Comparison of ENCODE assay signal across 9 cellular contexts in genomic region chr11:27201454-27202302, GRCh38.
A peak's percentile ranks its signal among the peaks of the same experiment; 100 is the strongest.
DNase-seq lines count a peak whose midpoint lies in the region; ATAC-seq and TF ChIP-seq lines count a peak whose summit lies in the region.
"Had no signal": no experiment of that assay in that cellular context is flagged by ENCODE, and none has a peak within 500 bp of the region (broad histone marks: within the 10 kb centered on the region; RNA-seq: fewer than 3 reads in every experiment).

No MANE protein-coding gene starts in this region.

- H3K4me3 ChIP-seq in cardiac muscle cell, result no peak overlapping the region
- H3K4me3 ChIP-seq in skeletal muscle tissue (ENCODE audit: low read length in 3 of 3), result peak overlapping the region in 1 of 3 donors; percentile 28

- intact Hi-C loops in activated CD4-positive, alpha-beta T cell treated with anti-CD3 and anti-CD28 coated beads, Interleukin-2, amount 10 ng/mL, durations not matched to agents 24 days and 14 days (cut with micrococcal nuclease), result no loop called here
- intact Hi-C loops in activated CD4-positive, alpha-beta T cell treated with anti-CD3 and anti-CD28 coated beads for 36 hours (cut with DNase I, micrococcal nuclease), result no loop called here

- H3K4me3 Mint-ChIP-seq in activated CD4-positive, alpha-beta T cell treated with anti-CD3 and anti-CD28 coated beads, Interleukin-2, amount 10 ng/mL, durations not matched to agents 24 days and 14 days, result no peak overlapping the region
- H3K4me3 Mint-ChIP-seq in activated CD4-positive, alpha-beta T cell treated with anti-CD3 and anti-CD28 coated beads for 36 hours, result no peak overlapping the region
- H3K4me3 Mint-ChIP-seq in activated naive CD8-positive, alpha-beta T cell treated with anti-CD3 and anti-CD28 coated beads for 36 hours, result no peak overlapping the region
- H3K4me3 Mint-ChIP-seq: neural crest cell had no signal

- no peaks in the 10 kb centered on the region for H3K9me3 Mint-ChIP-seq in activated CD4-positive, alpha-beta T cell treated with anti-CD3 and anti-CD28 coated beads, Interleukin-2, amount 10 ng/mL, durations not matched to agents 24 days and 14 days
- H3K9me3 Mint-ChIP-seq in activated CD4-positive, alpha-beta T cell treated with anti-CD3 and anti-CD28 coated beads for 36 hours (ENCODE audit: low read depth), result no peaks in the 10 kb centered on the region
- no peaks in the 10 kb centered on the region for H3K9me3 Mint-ChIP-seq in activated naive CD8-positive, alpha-beta T cell treated with anti-CD3 and anti-CD28 coated beads for 36 hours
- H3K9me3 Mint-ChIP-seq: neural crest cell had no signal

- H3K36me3 ChIP-seq in cardiac muscle cell (no peaks in the 10 kb centered on the region), skeletal muscle tissue (ENCODE audit: control insufficient read depth in 3 of 3, insufficient read depth in 3 of 3, low read length in 3 of 3) (no peaks in the 10 kb centered on the region)

- H3K4me1 Mint-ChIP-seq in activated CD4-positive, alpha-beta T cell treated with anti-CD3 and anti-CD28 coated beads, Interleukin-2, amount 10 ng/mL, durations not matched to agents 24 days and 14 days, result no peaks in the 10 kb centered on the region
- no peaks in the 10 kb centered on the region for H3K4me1 Mint-ChIP-seq in activated CD4-positive, alpha-beta T cell treated with anti-CD3 and anti-CD28 coated beads for 36 hours
- H3K4me1 Mint-ChIP-seq in activated naive CD8-positive, alpha-beta T cell treated with anti-CD3 and anti-CD28 coated beads for 36 hours, result no peaks in the 10 kb centered on the region

- no peak for ATAC-seq in activated CD4-positive, alpha-beta T cell treated with anti-CD3 and anti-CD28 coated beads for 36 hours
- ATAC-seq in HG03097 (IDR thresholded peaks at IDR 0.05; ENCODE audit: low FRiP score, unreplicated experiment), result no peak

- peak overlapping the region in 2 of 3 donors; percentile 17 to 59 for H3K9ac ChIP-seq in skeletal muscle tissue (ENCODE audit: low read depth in 1 of 3, low read length in 3 of 3)

- no peaks in the 10 kb centered on the region for H3K36me3 Mint-ChIP-seq in activated CD4-positive, alpha-beta T cell treated with anti-CD3 and anti-CD28 coated beads, Interleukin-2, amount 10 ng/mL, durations not matched to agents 24 days and 14 days (ENCODE audit: low read depth)
- H3K36me3 Mint-ChIP-seq in activated CD4-positive, alpha-beta T cell treated with anti-CD3 and anti-CD28 coated beads for 36 hours (ENCODE audit: low read depth), result no peaks in the 10 kb centered on the region
- H3K36me3 Mint-ChIP-seq in activated naive CD8-positive, alpha-beta T cell treated with anti-CD3 and anti-CD28 coated beads for 36 hours, result no peaks in the 10 kb centered on the region

- H3K27ac Mint-ChIP-seq in activated CD4-positive, alpha-beta T cell treated with anti-CD3 and anti-CD28 coated beads, Interleukin-2, amount 10 ng/mL, durations not matched to agents 24 days and 14 days, result no peak overlapping the region
- H3K27ac Mint-ChIP-seq in activated CD4-positive, alpha-beta T cell treated with anti-CD3 and anti-CD28 coated beads for 36 hours, result no peak overlapping the region
- H3K27ac Mint-ChIP-seq in activated naive CD8-positive, alpha-beta T cell treated with anti-CD3 and anti-CD28 coated beads for 36 hours, result no peak overlapping the region

- H3K27ac ChIP-seq in cardiac muscle cell (peak overlapping the region; percentile 87), skeletal muscle tissue (ENCODE audit: low read depth, low read length) (peak overlapping the region; percentile 76)

- POLR2A ChIA-PET in activated CD4-positive, alpha-beta T cell treated with anti-CD3 and anti-CD28 coated beads for 36 hours (lab: Charles Lee), result no interaction called here

- H3K27me3 Mint-ChIP-seq in activated CD4-positive, alpha-beta T cell treated with anti-CD3 and anti-CD28 coated beads, Interleukin-2, amount 10 ng/mL, durations not matched to agents 24 days and 14 days, result no peaks in the 10 kb centered on the region
- peaks cover 5% of the 10 kb centered on the region for H3K27me3 Mint-ChIP-seq in activated CD4-positive, alpha-beta T cell treated with anti-CD3 and anti-CD28 coated beads for 36 hours
- peaks cover 6% of the 10 kb centered on the region for H3K27me3 Mint-ChIP-seq in activated naive CD8-positive, alpha-beta T cell treated with anti-CD3 and anti-CD28 coated beads for 36 hours

- peaks cover 35% of the 10 kb centered on the region for H3K4me1 ChIP-seq in cardiac muscle cell (ENCODE audit: low read depth)
- H3K4me1 ChIP-seq in skeletal muscle tissue (ENCODE audit: control insufficient read depth in 3 of 3, insufficient read depth in 3 of 3, low read length in 3 of 3), result peaks cover 22 to 31% (median 30%) of the 10 kb centered on the region in 3 donors

- no peaks in the 10 kb centered on the region for H3K27me3 ChIP-seq in cardiac muscle cell
- no peaks in the 10 kb centered on the region for H3K27me3 ChIP-seq in skeletal muscle tissue (ENCODE audit: control insufficient read depth in 3 of 3, insufficient read depth in 3 of 3, low read length in 3 of 3)

- DNase-seq in activated CD4-positive, alpha-beta T cell treated with anti-CD3 and anti-CD28 coated beads, Interleukin-2, amount 10 ng/mL, durations not matched to agents 24 days and 14 days, result peak; percentile 31
- DNase-seq in activated CD4-positive, alpha-beta T cell treated with anti-CD3 and anti-CD28 coated beads for 36 hours, result no peak
- peak; percentile 84 for DNase-seq in RPMI7951 (ENCODE audit: low read depth)
- DNase-seq in cardiac muscle cell (ENCODE audit: low read depth in 1 of 2, low spot score in 1 of 2), result peak; percentile 79 to 91
- DNase-seq in activated naive CD8-positive, alpha-beta T cell treated with anti-CD3 and anti-CD28 coated beads for 36 hours, result no peak
- no peak for DNase-seq in NOMO-1 treated with DMSO at 0.1 percent for 48 hours (lab: John Stamatoyannopoulos, UW; ENCODE audit: unreplicated experiment)

- CTCF ChIA-PET in activated CD4-positive, alpha-beta T cell treated with anti-CD3 and anti-CD28 coated beads for 36 hours (lab: Charles Lee), result interaction anchor here (1.2 kb wide), 1 partner anchor 295 kb away, joined by 3 read pairs; no protein-coding TSS in a partner anchor

- H3K9me3 ChIP-seq in cardiac muscle cell (ENCODE audit: low read depth) (no peaks in the 10 kb centered on the region), skeletal muscle tissue (ENCODE audit: control insufficient read depth in 3 of 3, low read length in 3 of 3) (no peaks in the 10 kb centered on the region)

- TF ChIP-seq CTCF in cardiac muscle cell (IDR thresholded peaks at IDR 0.05; ENCODE audit: low read depth, low read length), result no peak

Comparison
In these comparisons a context has a peak if more than half of its experiments do, and no peak if none do; other contexts are left out.
1. DNase-seq: peak in activated CD4-positive, alpha-beta T cell treated with anti-CD3 and anti-CD28 coated beads, Interleukin-2, amount 10 ng/mL, durations not matched to agents 24 days and 14 days (single experiment), RPMI7951 (single experiment) and cardiac muscle cell (2 of 2); none in activated CD4-positive, alpha-beta T cell treated with anti-CD3 and anti-CD28 coated beads for 36 hours (single experiment), activated naive CD8-positive, alpha-beta T cell treated with anti-CD3 and anti-CD28 coated beads for 36 hours (single experiment) and NOMO-1 treated with DMSO at 0.1 percent for 48 hours (single experiment).